ENCODE assay signal across 1 cellular context in the genomic region with DNA sequence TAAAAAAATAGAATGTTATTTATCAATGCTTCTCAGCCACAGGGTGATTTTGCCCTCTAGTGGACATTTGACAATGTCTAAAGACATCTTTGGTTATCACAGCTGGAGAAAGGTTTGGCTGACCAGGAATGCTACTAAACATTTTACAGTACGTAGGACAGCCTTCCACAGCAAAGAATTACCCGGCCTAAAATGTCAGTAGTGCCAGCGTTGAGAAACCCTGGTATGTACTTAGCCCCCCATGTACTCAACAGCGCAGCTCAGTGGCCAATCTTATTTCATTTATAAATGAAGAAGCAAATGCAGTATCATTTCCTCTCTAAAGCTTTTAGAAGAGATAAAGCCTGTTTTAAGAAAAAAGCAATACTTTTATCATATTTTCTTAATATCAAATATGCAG.
TF ChIP-seq lines count a peak whose summit lies in the region.

No MANE protein-coding gene starts in this region.

TF ChIP-seq in IMR-90, 13 proteins besides CTCF, POLR2A, EP300 and RAD21 (continued from another document):
- TF ChIP-seq, protein P1, sequence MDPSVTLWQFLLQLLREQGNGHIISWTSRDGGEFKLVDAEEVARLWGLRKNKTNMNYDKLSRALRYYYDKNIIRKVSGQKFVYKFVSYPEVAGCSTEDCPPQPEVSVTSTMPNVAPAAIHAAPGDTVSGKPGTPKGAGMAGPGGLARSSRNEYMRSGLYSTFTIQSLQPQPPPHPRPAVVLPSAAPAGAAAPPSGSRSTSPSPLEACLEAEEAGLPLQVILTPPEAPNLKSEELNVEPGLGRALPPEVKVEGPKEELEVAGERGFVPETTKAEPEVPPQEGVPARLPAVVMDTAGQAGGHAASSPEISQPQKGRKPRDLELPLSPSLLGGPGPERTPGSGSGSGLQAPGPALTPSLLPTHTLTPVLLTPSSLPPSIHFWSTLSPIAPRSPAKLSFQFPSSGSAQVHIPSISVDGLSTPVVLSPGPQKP (IDR thresholded peaks at IDR 0.05; ENCODE audit: borderline replicate concordance, low read depth, low read length), result no peak
- no peak for TF ChIP-seq MAZ (IDR thresholded peaks at IDR 0.05; ENCODE audit: borderline replicate concordance, low read depth, low read length)
- TF ChIP-seq FOS (IDR thresholded peaks at IDR 0.05; ENCODE audit: low read depth, low read length), result no peak
- TF ChIP-seq RCOR1 (IDR thresholded peaks at IDR 0.05; ENCODE audit: insufficient replicate concordance, low read length), result no peak
- TF ChIP-seq BHLHE40 (IDR thresholded peaks at IDR 0.05; ENCODE audit: low read depth, low read length), result no peak
- peak; percentile 13; the same call in 1 of the 2 replicates for TF ChIP-seq CEBPB (IDR thresholded peaks at IDR 0.05; ENCODE audit: low read depth, low read length)
